8 cellular contexts compared by ENCODE assay signal in the genomic region with DNA sequence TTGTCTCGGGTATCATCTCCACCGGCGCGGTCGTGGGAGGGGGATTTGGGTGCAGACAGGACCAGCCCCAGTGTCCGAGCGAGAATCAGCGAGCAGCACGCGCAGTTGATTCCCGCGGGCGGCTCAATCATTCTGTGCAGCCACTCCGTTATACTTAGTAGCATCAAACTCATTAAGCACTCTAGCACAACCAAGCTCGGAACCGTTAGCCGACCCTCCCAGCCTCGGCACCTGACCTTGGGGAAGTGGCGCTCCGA. TPM values are rescaled to one million over a fixed set of nuclear protein-coding genes. Genes with fewer than 3 reads are reported as not detected.
DNase-seq lines count a peak whose midpoint lies in the region; ATAC-seq and TF ChIP-seq lines count a peak whose summit lies in the region.

No MANE protein-coding gene starts in this region.

- H3K9me3 Mint-ChIP-seq in Caco-2 (ENCODE audit: unreplicated experiment) = no peaks in the 10 kb centered on the region

- H2AFZ ChIP-seq in OCI-LY7 (ENCODE audit: low read length) = peak overlapping the region; percentile 74

- CTCF ChIA-PET in Caco-2 (lab: Charles Lee) (interaction anchor here (1.3 to 1.7 kb wide), 2 partner anchors 48 to 63 kb away, joined by 3 to 6 read pairs; a partner anchor contains a TSS), OCI-LY7 (lab: Charles Lee; ENCODE audit: unreplicated experiment) (interaction anchor here (0.5 to 0.9 kb wide), 2 partner anchors 39 to 192 kb away, joined by 3 to 4 read pairs; a partner anchor contains a TSS)

- H3K9me2 ChIP-seq in OCI-LY7 (ENCODE audit: insufficient read depth, low read length) = no peaks in the 10 kb centered on the region

- H3K4me1 Mint-ChIP-seq in Caco-2 (ENCODE audit: low read depth, unreplicated experiment) = peaks cover 6% of the 10 kb centered on the region

- H3K4me3 ChIP-seq in Caco-2 (ENCODE audit: low read depth, low read length) (peak overlapping the region; percentile 69), OCI-LY7 (ENCODE audit: low read depth, low read length, poor library complexity, severe bottlenecking) (peak overlapping the region; percentile 95), epithelial cell of proximal tubule (ENCODE audit: low read depth, low read length) (peak overlapping the region; percentile 70), neutrophil (ENCODE audit: low read depth in 1 of 2, low read length in 1 of 2) (peak overlapping the region; percentile 89 to 93)

- peak overlapping the region; percentile 91 for H3K27ac ChIP-seq in OCI-LY7 (ENCODE audit: low read depth, low read length, poor library complexity, severe bottlenecking)
- peak overlapping the region; percentile 90 for H3K27ac ChIP-seq in neutrophil

- H3K4me1 ChIP-seq in Caco-2 (peaks cover 16% of the 10 kb centered on the region), OCI-LY7 (ENCODE audit: insufficient read depth, low read length, poor library complexity, severe bottlenecking) (peaks cover 40% of the 10 kb centered on the region), neutrophil (ENCODE audit: control insufficient read depth in 1 of 2, insufficient read depth in 1 of 2, low read depth in 1 of 2, low read length in 1 of 2) (peaks cover 25 to 28% of the 10 kb centered on the region in 2 experiments)

- H3K4me3 Mint-ChIP-seq in Caco-2 (ENCODE audit: unreplicated experiment) = peak overlapping the region; percentile 97

- H3K36me3 Mint-ChIP-seq in Caco-2 (ENCODE audit: insufficient read depth, unreplicated experiment) = peaks cover 28% of the 10 kb centered on the region

- no peaks in the 10 kb centered on the region for H3K27me3 Mint-ChIP-seq in Caco-2 (ENCODE audit: insufficient read depth, unreplicated experiment)

- POLR2A ChIA-PET in Caco-2 (lab: Charles Lee) (no interaction called here), OCI-LY7 (lab: Charles Lee) (interaction anchor here (1.0 to 1.4 kb wide), 3 partner anchors 40 to 158 kb away, joined by 3 to 10 read pairs (median 3); a partner anchor contains a TSS)

- no peaks in the 10 kb centered on the region for H3K27me3 ChIP-seq in Caco-2 (replicated peaks; ENCODE audit: control insufficient read depth, insufficient read depth, low read length)
- H3K27me3 ChIP-seq in neutrophil = no peaks in the 10 kb centered on the region

- no peak for TF ChIP-seq CTCF in Caco-2 (IDR thresholded peaks at IDR 0.05; ENCODE audit: insufficient read depth in 1 of 2, low read depth in 1 of 2, low read length in 1 of 2, severe bottlenecking in 1 of 2, unreplicated experiment in 1 of 2)
- no peak for TF ChIP-seq CTCF in OCI-LY7 (conservative IDR thresholded peaks at IDR 0.05; ENCODE audit: low read length)
- TF ChIP-seq CTCF in epithelial cell of proximal tubule (conservative IDR thresholded peaks at IDR 0.05; ENCODE audit: low read depth, low read length) = no peak
- TF ChIP-seq CTCF in neutrophil (IDR thresholded peaks at IDR 0.05) = no peak

- H3K79me2 ChIP-seq in OCI-LY7 (ENCODE audit: insufficient read depth, low read depth, low read length) = peaks cover 65% of the 10 kb centered on the region

- H3K4me2 ChIP-seq in OCI-LY7 (ENCODE audit: low read length) = peak overlapping the region; percentile 89

- H3K36me3 ChIP-seq in Caco-2 (ENCODE audit: control insufficient read depth, insufficient read depth, low read length) (peaks cover 2% of the 10 kb centered on the region; the same call in 1 of the 2 replicates), OCI-LY7 (ENCODE audit: insufficient read depth, low read length) (peaks cover 37% of the 10 kb centered on the region), neutrophil (peaks cover 9% of the 10 kb centered on the region)

- DNase-seq in Caco-2 (no peak), OCI-LY7 (ENCODE audit: low spot score) (no peak), epithelial cell of proximal tubule (ENCODE audit: low read depth) (no peak), NCI-H2081 treated with DMSO at 0.1 percent for 48 hours (lab: John Stamatoyannopoulos, UW) (no peak), NCI-H748 treated with DMSO at 0.1 percent for 48 hours (lab: John Stamatoyannopoulos, UW) (no peak), glomerular visceral epithelial cell (ENCODE audit: extremely low spot score) (no peak)

- H3K9me3 ChIP-seq in Caco-2 (no peaks in the 10 kb centered on the region), OCI-LY7 (ENCODE audit: low read length) (no peaks in the 10 kb centered on the region), neutrophil (no peaks in the 10 kb centered on the region)

- no peaks in the 10 kb centered on the region for H4K20me1 ChIP-seq in OCI-LY7 (ENCODE audit: insufficient read depth, low read length)

- peak overlapping the region; percentile 96 for H3K27ac Mint-ChIP-seq in Caco-2 (ENCODE audit: unreplicated experiment)

- no peak for ATAC-seq in GM21786 (IDR thresholded peaks at IDR 0.05; ENCODE audit: unreplicated experiment)

- TSS peak; percentile 76 for BruUV-seq in Caco-2 (replicated peaks; lab: Mats Ljungman, UMichigan)
- BruUV-seq in OCI-LY7 (replicated peaks; lab: Mats Ljungman, UMichigan) = no TSS peak

- intact Hi-C loops in Caco-2 (cut with micrococcal nuclease; ENCODE audit: unreplicated experiment) (loop anchor here (1.0 to 5.0 kb wide), 3 partner anchors 18 to 64 kb away; a partner anchor contains a TSS), OCI-LY7 (cut with micrococcal nuclease; ENCODE audit: unreplicated experiment) (loop anchor here (1.0 kb wide), 1 partner anchor 39 kb away; a partner anchor contains a TSS)

RNA-seq across cellular contexts. Expression of a gene that starts 0.2 kb away (rescaled TPM):
- total RNA-seq in Caco-2 (2022) (6.9 and 7.8 TPM in 2 replicates), OCI-LY7 (2022) (28.3 and 34.5 TPM in 2 replicates), epithelial cell of proximal tubule (18.9 and 21.0 TPM in 2 replicates)
- 38.2 and 44.7 TPM in 2 replicates for total RNA-seq in OCI-LY7 (2014; rRNA removed; shearing (Covaris generic))

RNA-seq across cellular contexts. Expression of a gene that starts 0.4 kb away (rescaled TPM):
- total RNA-seq in Caco-2 (2022) = 21.9 and 22.4 TPM in 2 replicates
- 20.0 and 26.9 TPM in 2 replicates for total RNA-seq in OCI-LY7 (2014; rRNA removed; shearing (Covaris generic))
- 21.0 and 22.9 TPM in 2 replicates for total RNA-seq in OCI-LY7 (2022)
- total RNA-seq in epithelial cell of proximal tubule = 98.2 and 104 TPM in 2 replicates

RNA-seq across cellular contexts. Expression of a gene that starts 39.2 kb away (rescaled TPM):
- 0.59 and 0.63 TPM in 2 replicates for total RNA-seq in Caco-2 (2022)
- total RNA-seq in OCI-LY7 (2014; rRNA removed; shearing (Covaris generic)) = 69.0 and 83.5 TPM in 2 replicates
- total RNA-seq in OCI-LY7 (2022) = 132 and 150 TPM in 2 replicates
- 21.2 and 22.5 TPM in 2 replicates for total RNA-seq in epithelial cell of proximal tubule

RNA-seq across cellular contexts. Expression of a gene that starts 52.0 kb away (rescaled TPM):
- total RNA-seq in Caco-2 (2022) (76.2 and 88.0 TPM in 2 replicates), OCI-LY7 (2022) (47.8 and 52.5 TPM in 2 replicates), epithelial cell of proximal tubule (30.2 and 30.7 TPM in 2 replicates)
- total RNA-seq in OCI-LY7 (2014; rRNA removed; shearing (Covaris generic)) = 38.9 and 51.2 TPM in 2 replicates

Comparison
In these comparisons a context has a peak if more than half of its experiments do, and no peak if none do; other contexts are left out.
1. RNA of a gene that starts 39.2 kb away (total RNA-seq): 69.0 to 150 TPM in OCI-LY7 and 21.2 to 22.5 TPM in epithelial cell of proximal tubule; 0.59 to 0.63 TPM in Caco-2; every median in the first group is over 10 times any median in the second.
2. Peak in every context shown above with its lines, with median percentiles within 50 percentile points of each other: H3K4me3 ChIP-seq.